In genomic region chr17:67375761-67376160, GRCh38 we compare ENCODE assay signal across 19 cellular contexts. TPM values are rescaled to one million over a fixed set of nuclear protein-coding genes. Genes with fewer than 3 reads are reported as not detected.
DNase-seq lines count a peak whose midpoint lies in the region; ATAC-seq and TF ChIP-seq lines count a peak whose summit lies in the region.
"Had no signal": no experiment of that assay in that cellular context is flagged by ENCODE, and none has a peak within 500 bp of the region (broad histone marks: within the 10 kb centered on the region; RNA-seq: fewer than 3 reads in every experiment).

No MANE protein-coding gene starts in this region.

- no peak for ATAC-seq in GM18519 (IDR thresholded peaks at IDR 0.05; ENCODE audit: low FRiP score, unreplicated experiment)
- ATAC-seq: body of pancreas, foreskin keratinocyte had no signal

- no peaks in the 10 kb centered on the region for H3K27me3 Mint-ChIP-seq in activated naive CD4-positive, alpha-beta T cell treated with anti-CD3 and anti-CD28 coated beads, Interleukin-2, amount 50 U/mL, for 24 hours
- H3K27me3 Mint-ChIP-seq in endodermal cell (ENCODE audit: insufficient read depth) (no peaks in the 10 kb centered on the region), progenitor cell of endocrine pancreas (no peaks in the 10 kb centered on the region)

- no peak overlapping the region for H3K27ac ChIP-seq in endodermal cell (ENCODE audit: low read depth, low read length)
- H3K27ac ChIP-seq: foreskin keratinocyte had no signal

- no peak for TF ChIP-seq CTCF in Loucy (conservative IDR thresholded peaks at IDR 0.05; ENCODE audit: low read length)
- TF ChIP-seq CTCF in endodermal cell (conservative IDR thresholded peaks at IDR 0.05), result no peak
- no peak for TF ChIP-seq CTCF in progenitor cell of endocrine pancreas (IDR thresholded peaks at IDR 0.05; ENCODE audit: unreplicated experiment)

- H2AFZ ChIP-seq in Loucy (ENCODE audit: low read length), result no peak overlapping the region

- no peak overlapping the region for H3K9ac ChIP-seq in Loucy (ENCODE audit: low read depth, low read length, poor library complexity, severe bottlenecking)
- no peak overlapping the region for H3K9ac ChIP-seq in endodermal cell (ENCODE audit: extremely low read depth, low read length, poor library complexity, severe bottlenecking)

- no peaks in the 10 kb centered on the region for H4K20me1 ChIP-seq in Loucy (ENCODE audit: insufficient read depth, low read length, poor library complexity, severe bottlenecking)

- H3K4me2 ChIP-seq in Loucy (ENCODE audit: low read depth, low read length, poor library complexity, severe bottlenecking), result peak overlapping the region; percentile 93

- H3K4me3 Mint-ChIP-seq in activated naive CD4-positive, alpha-beta T cell treated with anti-CD3 and anti-CD28 coated beads, Interleukin-2, amount 50 U/mL, for 24 hours, result peak overlapping the region; percentile 33
- H3K4me3 Mint-ChIP-seq in endodermal cell, result peak overlapping the region; percentile 26
- peak overlapping the region; percentile 50 for H3K4me3 Mint-ChIP-seq in progenitor cell of endocrine pancreas (ENCODE audit: low read depth)

- H3K27me3 ChIP-seq in Loucy (ENCODE audit: insufficient read depth, low read length, poor library complexity, severe bottlenecking) (no peaks in the 10 kb centered on the region), endodermal cell (ENCODE audit: control insufficient read depth, insufficient read depth, low read length, poor library complexity, severe bottlenecking) (no peaks in the 10 kb centered on the region)
- H3K27me3 ChIP-seq: body of pancreas, foreskin keratinocyte had no signal

- no peak for DNase-seq in activated naive CD4-positive, alpha-beta T cell (lab: John Stamatoyannopoulos, UW)
- no peak for DNase-seq in endodermal cell
- DNase-seq in progenitor cell of endocrine pancreas (ENCODE audit: low spot score, unreplicated experiment), result no peak
- DNase-seq in activated CD8-positive, alpha-beta memory T cell treated with anti-CD3 and anti-CD28 coated beads, Interleukin-2, amount 50 U/mL, for 4 hours, result no peak
- no peak for DNase-seq in DMS53 (lab: John Stamatoyannopoulos, UW)
- DNase-seq: activated CD4-positive, alpha-beta T cell treated with anti-CD3 and anti-CD28 coated beads for 48 hours; activated effector memory CD4-positive, alpha-beta T cell treated with Interleukin-2 at 50 U/mL for 16 hours; body of pancreas; DMS153; effector CD8-positive, alpha-beta T cell; foreskin keratinocyte; NCI-H187; NCI-H524 treated with DMSO at 0.1 percent for 48 hours; substantia nigra; T-helper 9 cell had no signal

- no peaks in the 10 kb centered on the region for H3K36me3 Mint-ChIP-seq in activated naive CD4-positive, alpha-beta T cell treated with anti-CD3 and anti-CD28 coated beads, Interleukin-2, amount 50 U/mL, for 24 hours
- peaks cover 15% of the 10 kb centered on the region for H3K36me3 Mint-ChIP-seq in endodermal cell (ENCODE audit: low read depth)
- H3K36me3 Mint-ChIP-seq in progenitor cell of endocrine pancreas (ENCODE audit: insufficient read depth), result peaks cover 9% of the 10 kb centered on the region

- no peaks in the 10 kb centered on the region for H3F3A ChIP-seq in Loucy (ENCODE audit: low read depth)

- no peaks in the 10 kb centered on the region for H3K9me2 ChIP-seq in Loucy (replicated peaks; ENCODE audit: low read depth, low read length)

- no peaks in the 10 kb centered on the region for H3K36me3 ChIP-seq in Loucy (ENCODE audit: insufficient read depth, low read length)
- H3K36me3 ChIP-seq in endodermal cell (ENCODE audit: control insufficient read depth, insufficient read depth, low read length), result no peaks in the 10 kb centered on the region
- H3K36me3 ChIP-seq: HAP-1 had no signal

- H3K9me3 Mint-ChIP-seq in activated naive CD4-positive, alpha-beta T cell treated with anti-CD3 and anti-CD28 coated beads, Interleukin-2, amount 50 U/mL, for 24 hours, result no peaks in the 10 kb centered on the region
- peaks cover 11% of the 10 kb centered on the region for H3K9me3 Mint-ChIP-seq in endodermal cell
- peaks cover 7% of the 10 kb centered on the region for H3K9me3 Mint-ChIP-seq in progenitor cell of endocrine pancreas (ENCODE audit: low read depth)

- H3K9me3 ChIP-seq in Loucy (ENCODE audit: insufficient read depth, low read depth, low read length), result no peaks in the 10 kb centered on the region
- H3K9me3 ChIP-seq in endodermal cell (ENCODE audit: control insufficient read depth, low read length), result peaks cover 8% of the 10 kb centered on the region
- H3K9me3 ChIP-seq: body of pancreas, HAP-1 had no signal

- peaks cover 39% of the 10 kb centered on the region for H3K4me1 Mint-ChIP-seq in activated naive CD4-positive, alpha-beta T cell treated with anti-CD3 and anti-CD28 coated beads, Interleukin-2, amount 50 U/mL, for 24 hours
- H3K4me1 Mint-ChIP-seq in endodermal cell (peaks cover 22% of the 10 kb centered on the region), progenitor cell of endocrine pancreas (ENCODE audit: low read depth) (peaks cover 17% of the 10 kb centered on the region)

- peak overlapping the region; percentile 78 for H3K4me3 ChIP-seq in Loucy (ENCODE audit: low read length, poor library complexity, severe bottlenecking)
- H3K4me3 ChIP-seq in endodermal cell (ENCODE audit: low read length), result no peak overlapping the region
- H3K4me3 ChIP-seq: body of pancreas had no signal

- H3K4me1 ChIP-seq in Loucy (ENCODE audit: insufficient read depth, low read length, poor library complexity, severe bottlenecking), result peaks cover 26% of the 10 kb centered on the region
- H3K4me1 ChIP-seq in endodermal cell (ENCODE audit: control insufficient read depth, insufficient read depth, low read length), result no peaks in the 10 kb centered on the region

- 82 to 92% methylated on average over 5 to 6 of the region's 6 CpGs for WGBS in endodermal cell (ENCODE audit: insufficient coverage in 1 of 2, insufficient read length in 1 of 2), 2 experiments

- H3K79me2 ChIP-seq in Loucy (ENCODE audit: insufficient read depth, low read length), result no peaks in the 10 kb centered on the region

- H3K27ac Mint-ChIP-seq in activated naive CD4-positive, alpha-beta T cell treated with anti-CD3 and anti-CD28 coated beads, Interleukin-2, amount 50 U/mL, for 24 hours, result peak overlapping the region; percentile 23
- H3K27ac Mint-ChIP-seq in endodermal cell (no peak overlapping the region), progenitor cell of endocrine pancreas (no peak overlapping the region)

RNA-seq across cellular contexts. Expression of gene PITPNC1, which starts 1.3 kb away (rescaled TPM):
- 10 to 100 TPM; 28.9 to 36.4 TPM for total RNA-seq in endodermal cell
- polyA plus RNA-seq in endodermal cell (2013, experiment 1 of 2), result 16.3 TPM
- 15.6 TPM for polyA plus RNA-seq in endodermal cell (2013, experiment 2 of 2)
- total RNA-seq in progenitor cell of endocrine pancreas, result 38.4 and 53.2 TPM in 2 replicates

RNA-seq across cellular contexts. Expression of gene PSMD12, which starts 9.4 kb away (rescaled TPM):
- total RNA-seq in endodermal cell (10 to 100 TPM; 70.9 to 71.7 TPM), progenitor cell of endocrine pancreas (47.8 and 48.6 TPM in 2 replicates)
- polyA plus RNA-seq in endodermal cell (2013, experiment 1 of 2), result 47.2 TPM
- polyA plus RNA-seq in endodermal cell (2013, experiment 2 of 2), result 44.4 TPM
